Comparison of ENCODE assay signal across 15 cellular contexts in the genomic region with DNA sequence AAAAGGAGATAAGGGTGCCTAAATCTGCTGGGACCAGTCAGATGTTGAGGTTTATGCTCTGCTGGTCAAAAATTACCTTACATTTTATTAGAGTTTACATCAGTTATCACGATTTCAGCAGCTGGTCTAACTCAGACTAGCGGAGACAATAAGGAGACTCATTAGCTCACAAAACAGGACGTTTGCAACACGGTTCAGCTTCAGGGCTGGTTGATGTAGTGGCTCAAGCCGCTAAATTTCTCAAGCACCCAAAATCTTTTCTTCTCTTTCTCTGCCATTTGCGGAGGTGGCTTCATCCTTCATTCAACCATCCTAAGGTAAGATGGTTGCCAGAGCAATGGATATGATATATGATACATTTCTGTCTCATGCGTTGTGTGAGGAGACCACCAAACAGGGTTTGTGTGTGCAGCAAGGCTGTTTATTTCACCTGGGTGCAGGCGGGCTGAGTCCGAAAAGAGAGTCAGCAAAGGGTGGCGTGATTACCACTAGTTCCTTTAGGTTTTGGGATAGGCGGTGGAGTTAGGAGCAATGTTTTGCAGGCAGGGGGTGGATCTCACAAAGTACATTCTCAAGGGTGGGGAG. TPM values are rescaled to one million over a fixed set of nuclear protein-coding genes. Genes with fewer than 3 reads are reported as not detected.
DNase-seq lines count a peak whose midpoint lies in the region; ATAC-seq, FAIRE-seq and TF ChIP-seq lines count a peak whose summit lies in the region.
"Had no signal": no experiment of that assay in that cellular context is flagged by ENCODE, and none has a peak within 500 bp of the region (broad histone marks: within the 10 kb centered on the region; RNA-seq: fewer than 3 reads in every experiment).

No MANE protein-coding gene starts in this region.

- H3K9ac ChIP-seq in OCI-LY1 (ENCODE audit: low read length) (no peak overlapping the region), GM12878 (ENCODE audit: control insufficient read depth, insufficient read depth, low read length) (no peak overlapping the region)

- SMC1A ChIA-PET in GM12878 (lab: Charles Lee; ENCODE audit: uncharacterized antibody, unreplicated experiment): interaction anchor here (0.7 to 1.7 kb wide), 3 partner anchors 13 to 53 kb away, joined by 3 to 5 read pairs (median 4); no protein-coding TSS in a partner anchor

- H3K36me3 ChIP-seq in OCI-LY1 (ENCODE audit: insufficient read depth, low read length) (no peaks in the 10 kb centered on the region), GM12878 (ENCODE audit: control insufficient read depth in 2 of 2, insufficient read depth in 2 of 2, low read length in 1 of 2) (no peaks in the 10 kb centered on the region), tibial nerve (no peaks in the 10 kb centered on the region)
- H3K36me3 ChIP-seq: heart left ventricle had no signal

- RAD21 ChIA-PET in GM12878 (lab: Charles Lee; ENCODE audit: unreplicated experiment): interaction anchor here (0.8 kb wide), 1 partner anchor 53 kb away, joined by 5 read pairs; no protein-coding TSS in a partner anchor

- H3K36me3 Mint-ChIP-seq in activated CD4-positive, alpha-beta T cell treated with anti-CD3 and anti-CD28 coated beads, Interleukin-2, amount 10 ng/mL, durations not matched to agents 7 days and 5 days (ENCODE audit: low read depth): peaks cover 8% of the 10 kb centered on the region
- peaks cover 8% of the 10 kb centered on the region for H3K36me3 Mint-ChIP-seq in stimulated activated effector memory CD8-positive, alpha-beta T cell treated with anti-CD3 and anti-CD28 coated beads, Interleukin-12 subunit alpha, Interleukin-12 subunit beta, amount 100 ng/mL, for 72 hours

- in situ Hi-C loops in GM12878 (cut with MboI): no loop called here

- H3K4me1 ChIP-seq in OCI-LY1 (ENCODE audit: insufficient read depth, low read length, severe bottlenecking) (peaks cover 19% of the 10 kb centered on the region), GM12878 (ENCODE audit: control insufficient read depth, insufficient read depth, low read length) (peaks cover 18% of the 10 kb centered on the region), tibial nerve (no peaks in the 10 kb centered on the region)

- peak overlapping the region; percentile 62 for H3K4me3 Mint-ChIP-seq in activated CD4-positive, alpha-beta T cell treated with anti-CD3 and anti-CD28 coated beads, Interleukin-2, amount 10 ng/mL, durations not matched to agents 7 days and 5 days
- H3K4me3 Mint-ChIP-seq in stimulated activated effector memory CD8-positive, alpha-beta T cell treated with anti-CD3 and anti-CD28 coated beads, Interleukin-12 subunit alpha, Interleukin-12 subunit beta, amount 100 ng/mL, for 72 hours: peak overlapping the region; percentile 68
- H3K4me3 Mint-ChIP-seq: HFFc6 had no signal

- TF ChIP-seq RAD21 in GM12878 (IDR thresholded peaks at IDR 0.05; ENCODE audit: insufficient read depth, low read depth, low read length): no peak

- TF ChIP-seq POLR2A in GM12878 (IDR thresholded peaks at IDR 0.05; ENCODE audit: low read depth, low read length): no peak
- no peak for TF ChIP-seq POLR2A in tibial nerve (IDR thresholded peaks at IDR 0.05)

- no peak for ATAC-seq in GM12878
- no peak for ATAC-seq in stimulated activated effector memory CD8-positive, alpha-beta T cell treated with anti-CD3 and anti-CD28 coated beads, Interleukin-12 subunit alpha, Interleukin-12 subunit beta, amount 100 ng/mL, for 72 hours
- ATAC-seq: heart left ventricle, left colon had no signal

- TF ChIP-seq EP300 in GM12878 (IDR thresholded peaks at IDR 0.05; ENCODE audit: borderline replicate concordance in 1 of 2, control insufficient read depth in 1 of 2, low read depth in 2 of 2, low read length in 2 of 2) (no peak), tibial nerve (IDR thresholded peaks at IDR 0.05) (no peak)

- no peaks in the 10 kb centered on the region for H3F3A ChIP-seq in OCI-LY1 (ENCODE audit: insufficient read depth, low read length)

- intact Hi-C loops in GM12878 (cut with micrococcal nuclease; ENCODE audit: unreplicated experiment): loop anchor here (5.0 kb wide), 1 partner anchor 40 kb away; no protein-coding TSS in a partner anchor

- H3K27ac ChIP-seq in OCI-LY1 (ENCODE audit: low read depth, low read length, poor library complexity, severe bottlenecking) (peak overlapping the region; percentile 46), GM12878 (ENCODE audit: control insufficient read depth, insufficient read depth) (peak overlapping the region; percentile 21), tibial nerve (peak overlapping the region in 1 of 4 donors; percentile 34)

- no peaks in the 10 kb centered on the region for H3K27me3 Mint-ChIP-seq in activated CD4-positive, alpha-beta T cell treated with anti-CD3 and anti-CD28 coated beads, Interleukin-2, amount 10 ng/mL, durations not matched to agents 7 days and 5 days

- 74% methylated on average over 11 of the region's 11 CpGs for WGBS in GM12878 (ENCODE audit: insufficient coverage, insufficient replicate concordance, low lambda C conversion rate, missing lambda C conversion rate)
- WGBS in tibial nerve, 2 donors: 80 to 86% methylated on average over 11 of the region's 11 CpGs

- DNase-seq in activated CD4-positive, alpha-beta T cell treated with anti-CD3 and anti-CD28 coated beads, Interleukin-2, amount 10 ng/mL, durations not matched to agents 7 days and 5 days: no peak
- DNase-seq in activated CD4-positive, alpha-beta T cell treated with anti-CD3 and anti-CD28 coated beads for 4 hours: no peak
- DNase-seq in GM12878 (ENCODE audit: low read depth, low spot score) (no peak), T1000 (lab: John Stamatoyannopoulos, UW) (no peak), tibial nerve (ENCODE audit: low spot score in 2 of 2) (no peak), Ammon's horn (ENCODE audit: low spot score) (no peak)
- peak in 1 of 2 donors; percentile 63 for DNase-seq in stimulated activated effector memory CD8-positive, alpha-beta T cell treated with anti-CD3 and anti-CD28 coated beads, Interleukin-12 subunit alpha, Interleukin-12 subunit beta, amount 100 ng/mL, for 72 hours (ENCODE audit: low spot score in 2 of 2)
- DNase-seq: DMS79 treated with DMSO at 0.1 percent for 48 hours, heart left ventricle, HFFc6, NCI-H2171 had no signal

- CTCF ChIA-PET in activated CD4-positive, alpha-beta T cell treated with anti-CD3 and anti-CD28 coated beads, Interleukin-2, amount 10 ng/mL, durations not matched to agents 7 days and 5 days (lab: Charles Lee): interaction anchor here (0.9 kb wide), 2 partner anchors 19 to 53 kb away, joined by 4 read pairs; no protein-coding TSS in a partner anchor
- CTCF ChIA-PET in GM12878 (lab: Yijun Ruan, JAX): interaction anchor here (0.6 to 1.4 kb wide), 3 partner anchors 19 to 50 kb away, joined by 3 to 8 read pairs (median 3); no protein-coding TSS in a partner anchor

- H3K79me2 ChIP-seq in OCI-LY1 (ENCODE audit: insufficient read depth, low read length): no peaks in the 10 kb centered on the region
- no peaks in the 10 kb centered on the region for H3K79me2 ChIP-seq in GM12878 (ENCODE audit: control insufficient read depth, insufficient read depth, low read length)

- H3K4me2 ChIP-seq in OCI-LY1 (ENCODE audit: low read length): no peak overlapping the region
- 0 out of 2 replicates have a peak overlapping the region, but pooled peaks have one; percentile 15 for H3K4me2 ChIP-seq in GM12878 (ENCODE audit: control insufficient read depth, insufficient read depth)

- H3K27ac Mint-ChIP-seq in activated CD4-positive, alpha-beta T cell treated with anti-CD3 and anti-CD28 coated beads, Interleukin-2, amount 10 ng/mL, durations not matched to agents 7 days and 5 days: peak overlapping the region; percentile 99
- H3K27ac Mint-ChIP-seq in stimulated activated effector memory CD8-positive, alpha-beta T cell treated with anti-CD3 and anti-CD28 coated beads, Interleukin-12 subunit alpha, Interleukin-12 subunit beta, amount 100 ng/mL, for 72 hours: peak overlapping the region; percentile 94
- H3K27ac Mint-ChIP-seq: HFFc6 had no signal

- peaks cover 41% of the 10 kb centered on the region for H3K4me1 Mint-ChIP-seq in activated CD4-positive, alpha-beta T cell treated with anti-CD3 and anti-CD28 coated beads, Interleukin-2, amount 10 ng/mL, durations not matched to agents 7 days and 5 days
- H3K4me1 Mint-ChIP-seq in stimulated activated effector memory CD8-positive, alpha-beta T cell treated with anti-CD3 and anti-CD28 coated beads, Interleukin-12 subunit alpha, Interleukin-12 subunit beta, amount 100 ng/mL, for 72 hours: peaks cover 29% of the 10 kb centered on the region

- H4K20me1 ChIP-seq in OCI-LY1 (ENCODE audit: insufficient read depth, low read length) (no peaks in the 10 kb centered on the region), GM12878 (ENCODE audit: control insufficient read depth, insufficient read depth) (no peaks in the 10 kb centered on the region)

- peak overlapping the region; percentile 68 for H2AFZ ChIP-seq in OCI-LY1 (ENCODE audit: low read length)
- peak overlapping the region; percentile 84 for H2AFZ ChIP-seq in GM12878 (ENCODE audit: control insufficient read depth, low read depth, low read length)

- no peaks in the 10 kb centered on the region for H3K9me3 Mint-ChIP-seq in activated CD4-positive, alpha-beta T cell treated with anti-CD3 and anti-CD28 coated beads, Interleukin-2, amount 10 ng/mL, durations not matched to agents 7 days and 5 days
- H3K9me3 Mint-ChIP-seq in stimulated activated effector memory CD8-positive, alpha-beta T cell treated with anti-CD3 and anti-CD28 coated beads, Interleukin-12 subunit alpha, Interleukin-12 subunit beta, amount 100 ng/mL, for 72 hours: no peaks in the 10 kb centered on the region

- H3K27me3 ChIP-seq in OCI-LY1 (ENCODE audit: insufficient read depth, low read length): no peaks in the 10 kb centered on the region
- no peaks in the 10 kb centered on the region for H3K27me3 ChIP-seq in GM12878 (replicated peaks in 1 of 2; ENCODE audit: control insufficient read depth in 2 of 2, insufficient read depth in 2 of 2, low read length in 1 of 2)
- H3K27me3 ChIP-seq in tibial nerve: no peaks in the 10 kb centered on the region
- H3K27me3 ChIP-seq: heart left ventricle had no signal

- POLR2A ChIA-PET in activated CD4-positive, alpha-beta T cell treated with anti-CD3 and anti-CD28 coated beads, Interleukin-2, amount 10 ng/mL, durations not matched to agents 7 days and 5 days (lab: Charles Lee): no interaction called here
- POLR2A ChIA-PET in GM12878 (lab: Charles Lee): interaction anchor here (0.9 kb wide), 1 partner anchor 34 kb away, joined by 3 read pairs; no protein-coding TSS in a partner anchor

- H3K9me3 ChIP-seq in OCI-LY1 (ENCODE audit: low read length): no peaks in the 10 kb centered on the region
- no peaks in the 10 kb centered on the region for H3K9me3 ChIP-seq in GM12878 (replicated peaks; ENCODE audit: control insufficient read depth, insufficient read depth, low read length)
- H3K9me3 ChIP-seq in tibial nerve: no peaks in the 10 kb centered on the region
- H3K9me3 ChIP-seq: heart left ventricle had no signal

- H3K9me2 ChIP-seq in OCI-LY1 (ENCODE audit: low read depth, low read length): no peaks in the 10 kb centered on the region

- FAIRE-seq in GM12878 (lab: Jason Lieb, UNC): no peak
- FAIRE-seq: bronchial epithelial cell, urothelium cell line had no signal

- no peak overlapping the region for H3K4me3 ChIP-seq in OCI-LY1 (ENCODE audit: low read depth, low read length, poor library complexity, severe bottlenecking)
- no peak overlapping the region for H3K4me3 ChIP-seq in GM12878
- no peak overlapping the region for H3K4me3 ChIP-seq in tibial nerve
- H3K4me3 ChIP-seq: heart left ventricle had no signal

- no TSS peak for BruUV-seq in GM12878 (replicated peaks; lab: Mats Ljungman, UMichigan)

- TF ChIP-seq CTCF in OCI-LY1 (IDR thresholded peaks at IDR 0.05; ENCODE audit: low read length): no peak
- no peak for TF ChIP-seq CTCF in GM12878 (IDR thresholded peaks at IDR 0.05 in 2 of 3, conservative IDR thresholded peaks at IDR 0.05 in 1 of 3; ENCODE audit: control insufficient read depth in 2 of 3, extremely low read depth in 1 of 3, insufficient read depth in 1 of 3, low read depth in 3 of 3, low read length in 3 of 3)
- TF ChIP-seq CTCF in tibial nerve (IDR thresholded peaks at IDR 0.05): no peak

RNA-seq across cellular contexts. Expression of gene CLIP1, which starts 30.3 kb away (rescaled TPM):
- 10 to 100 TPM; 75.6 to 76.5 TPM for total RNA-seq in activated CD4-positive, alpha-beta T cell treated with anti-CD3 and anti-CD28 coated beads, Interleukin-2, amount 10 ng/mL, durations not matched to agents 7 days and 5 days
- total RNA-seq in GM12878 (2013; cell fraction: nucleolus; rRNA removed): 89.0 and 94.1 TPM in 2 replicates
- total RNA-seq in GM12878 (2014; rRNA removed) (23.8 and 26.6 TPM in 2 replicates), GM12878 (2014; rRNA removed; fragmentation: Illumina TruSeq; extraction: Trizol) (44.0 and 45.4 TPM in 2 replicates), GM12878 (2021) (39.2 and 39.4 TPM in 2 replicates), tibial nerve (100 to 1,000 TPM in 1 of 4 donors, 10 to 100 TPM in 3; 89.2 to 105 (median 90.9) TPM)
- 12.5 TPM for polyA plus RNA-seq in GM12878 (2011; ENCODE audit: low read depth)
- polyA plus RNA-seq in GM12878 (2011; rRNA removed) (25.8 and 32.0 TPM in 2 replicates), GM12878 (2014; fragmentation: Illumina TruSeq; extraction: Trizol) (39.9 and 42.0 TPM in 2 replicates), GM12878 (2014; fragmentation: Nextera tagmentation; extraction: Ambion mirVana) (1 to 10 TPM; 6.0 to 6.3 TPM), GM12878 (2014; rRNA removed) (20.0 and 23.4 TPM in 2 replicates), GM12878 (2016; fragmentation: Nextera tagmentation; extraction: Ambion mirVana) (10 to 100 TPM; 19.9 to 26.6 TPM)
- polyA plus RNA-seq in GM12878 (2011; cell fraction: cytosol; rRNA removed): 22.6 and 25.9 TPM in 2 replicates
- 25.4 and 29.1 TPM in 2 replicates for polyA plus RNA-seq in GM12878 (2011; cell fraction: nucleus; rRNA removed)
- polyA plus RNA-seq in GM12878 (2012): 12.5 and 14.6 TPM in 2 replicates
- polyA minus RNA-seq in GM12878 (2011; rRNA and poly(A)+ RNA removed): 51.7 and 60.6 TPM in 2 replicates
- 9.8 and 10.3 TPM in 2 replicates for polyA minus RNA-seq in GM12878 (2011; cell fraction: cytosol; rRNA and poly(A)+ RNA removed)
- polyA minus RNA-seq in GM12878 (2011; cell fraction: nucleus; rRNA and poly(A)+ RNA removed): 13.5 and 27.0 TPM in 2 replicates

RNA-seq across cellular contexts. Expression of gene ZCCHC8, which starts 47.9 kb away (rescaled TPM):
- 10 to 100 TPM; 45.1 to 50.2 TPM for total RNA-seq in activated CD4-positive, alpha-beta T cell treated with anti-CD3 and anti-CD28 coated beads, Interleukin-2, amount 10 ng/mL, durations not matched to agents 7 days and 5 days
- 92.1 and 101 TPM in 2 replicates for total RNA-seq in GM12878 (2013; cell fraction: nucleolus; rRNA removed)
- total RNA-seq in GM12878 (2014; rRNA removed) (23.6 and 25.1 TPM in 2 replicates), GM12878 (2014; rRNA removed; fragmentation: Illumina TruSeq; extraction: Trizol) (28.9 and 30.3 TPM in 2 replicates), GM12878 (2021) (20.6 and 22.2 TPM in 2 replicates), tibial nerve (10 to 100 TPM; 22.2 to 32.6 (median 27.4) TPM)
- polyA plus RNA-seq in GM12878 (2011; ENCODE audit: low read depth): 10.1 TPM
- polyA plus RNA-seq in GM12878 (2011; rRNA removed) (26.2 and 36.2 TPM in 2 replicates), GM12878 (2014; fragmentation: Illumina TruSeq; extraction: Trizol) (34.8 and 46.5 TPM in 2 replicates), GM12878 (2014; fragmentation: Nextera tagmentation; extraction: Ambion mirVana) (1 to 10 TPM; 8.8 to 9.4 TPM), GM12878 (2014; rRNA removed) (21.1 and 21.8 TPM in 2 replicates), GM12878 (2016; fragmentation: Nextera tagmentation; extraction: Ambion mirVana) (10 to 100 TPM; 16.9 to 18.7 TPM)
- 19.7 and 20.7 TPM in 2 replicates for polyA plus RNA-seq in GM12878 (2011; cell fraction: cytosol; rRNA removed)
- polyA plus RNA-seq in GM12878 (2011; cell fraction: nucleus; rRNA removed): 37.9 and 38.8 TPM in 2 replicates
- 15.6 and 19.7 TPM in 2 replicates for polyA plus RNA-seq in GM12878 (2012)
- 17.3 and 20.3 TPM in 2 replicates for polyA minus RNA-seq in GM12878 (2011; rRNA and poly(A)+ RNA removed)
- polyA minus RNA-seq in GM12878 (2011; cell fraction: cytosol; rRNA and poly(A)+ RNA removed): 7.4 and 8.8 TPM in 2 replicates
- polyA minus RNA-seq in GM12878 (2011; cell fraction: nucleus; rRNA and poly(A)+ RNA removed): 10.2 and 13.4 TPM in 2 replicates
